Comparison of ENCODE assay signal across 10 cellular contexts in genomic region chr12:124381454-124382207, GRCh38.
DNase-seq lines count a peak whose midpoint lies in the region; ATAC-seq, FAIRE-seq and TF ChIP-seq lines count a peak whose summit lies in the region.
"Had no signal": no experiment of that assay in that cellular context is flagged by ENCODE, and none has a peak within 500 bp of the region (broad histone marks: within the 10 kb centered on the region; RNA-seq: fewer than 3 reads in every experiment).

No MANE protein-coding gene starts in this region.

- H3K9me3 ChIP-seq in left ventricle myocardium inferior (replicated peaks) (no peaks in the 10 kb centered on the region), gastrocnemius medialis (no peaks in the 10 kb centered on the region)

- H3K27ac ChIP-seq in left ventricle myocardium inferior (replicated peaks) (peak overlapping the region; percentile 98), gastrocnemius medialis (peak overlapping the region; percentile 93 to 98 (median 96))

- TF ChIP-seq CTCF in left ventricle myocardium inferior (IDR thresholded peaks at IDR 0.05; ENCODE audit: borderline replicate concordance) (no peak), gastrocnemius medialis (IDR thresholded peaks at IDR 0.05 in 4 of 5, conservative IDR thresholded peaks at IDR 0.05 in 1 of 5) (no peak)

- TF ChIP-seq POLR2A in gastrocnemius medialis (IDR thresholded peaks at IDR 0.05): peak in 1 of 2 donors; percentile 21
- no peak for TF ChIP-seq POLR2A in GM12892 (IDR thresholded peaks at IDR 0.05; ENCODE audit: low read depth, low read length)

- in situ Hi-C loops in gastrocnemius medialis (cut with MboI; ENCODE audit: low sequenced_read_pairs in 4 of 4): loop anchor here in 1 of 4 donors (25.0 kb wide), 1 partner anchor 131 kb away; no protein-coding TSS in a partner anchor

- ATAC-seq in gastrocnemius medialis: peak; percentile 56 to 65
- no peak for ATAC-seq in HG03469 (IDR thresholded peaks at IDR 0.05; ENCODE audit: unreplicated experiment)
- no peak for ATAC-seq in HG03439 (IDR thresholded peaks at IDR 0.05; ENCODE audit: unreplicated experiment)

- no peaks in the 10 kb centered on the region for H3K27me3 ChIP-seq in left ventricle myocardium inferior (ENCODE audit: low read depth)
- H3K27me3 ChIP-seq in gastrocnemius medialis: no peaks in the 10 kb centered on the region

- H3K36me3 ChIP-seq in left ventricle myocardium inferior: peaks cover 62% of the 10 kb centered on the region
- peaks cover 0 to 20% of the 10 kb centered on the region in 2 donors for H3K36me3 ChIP-seq in gastrocnemius medialis

- H3K4me3 ChIP-seq in left ventricle myocardium inferior (no peak overlapping the region), gastrocnemius medialis (no peak overlapping the region)

- FAIRE-seq in GM12892 (lab: Jason Lieb, UNC): no peak

- H3K4me1 ChIP-seq in left ventricle myocardium inferior: peaks cover 88% of the 10 kb centered on the region
- peaks cover 79 to 80% of the 10 kb centered on the region in 2 donors for H3K4me1 ChIP-seq in gastrocnemius medialis

- DNase-seq in GM03348 (ENCODE audit: low spot score) (peak; percentile 89), anterior cingulate cortex (lab: John Stamatoyannopoulos, UW) (peak in 54 of 58 donors; percentile 21 to 87 (median 66)), left ventricle myocardium inferior (peak; percentile 96), gastrocnemius medialis (peak; percentile 77 to 93), GM12892 (ENCODE audit: insufficient read length) (no peak)
- DNase-seq in effector CD8-positive, alpha-beta T cell (lab: John Stamatoyannopoulos, UW): no peak
- DNase-seq: activated B cell treated with CpG ODN at 0.5 μM for 24 hours; stimulated activated CD4-positive, alpha-beta T cell treated with anti-CD3 and anti-CD28 coated beads, Interleukin-2, amount 100 ng/mL, for 24 hours had no signal

- intact Hi-C loops in left ventricle myocardium inferior (cut with micrococcal nuclease) (no loop called here), gastrocnemius medialis (cut with DNase I; ENCODE audit: low total_unique reads) (loop anchor here (2.0 kb wide), 1 partner anchor 31 kb away; no protein-coding TSS in a partner anchor)

Comparison
In these comparisons a context has a peak if more than half of its experiments do, and no peak if none do; other contexts are left out.
1. DNase-seq: peak in GM03348 (single experiment), anterior cingulate cortex (54 of 58), left ventricle myocardium inferior (single experiment) and gastrocnemius medialis (2 of 2); none in GM12892 (single experiment) and effector CD8-positive, alpha-beta T cell (single experiment).
2. ATAC-seq: peak in gastrocnemius medialis (2 of 2); none in HG03469 (single experiment) and HG03439 (single experiment).